Comparison of ENCODE assay signal across 20 cellular contexts in the genomic region with DNA sequence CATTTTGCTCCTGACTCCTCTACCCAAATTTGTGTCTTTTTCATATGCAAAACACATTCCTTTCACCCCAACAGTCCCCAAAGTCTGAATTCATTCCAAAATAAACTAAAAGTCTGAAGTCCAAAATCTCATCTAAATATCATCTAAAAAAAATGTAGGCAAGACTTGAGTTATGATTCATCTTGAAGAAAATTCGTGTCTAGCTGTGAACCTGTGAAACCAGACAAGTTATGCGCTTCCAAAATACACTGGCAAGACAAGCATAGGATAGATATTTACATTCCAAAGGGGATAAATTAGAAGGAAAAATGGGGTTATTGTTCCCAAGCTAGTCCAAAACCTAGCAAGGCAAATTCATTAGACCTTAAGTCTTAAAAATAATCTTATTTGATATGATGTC.
"Had no signal": no experiment of that assay in that cellular context is flagged by ENCODE, and none has a peak within 500 bp of the region (broad histone marks: within the 10 kb centered on the region; RNA-seq: fewer than 3 reads in every experiment).

No MANE protein-coding gene starts in this region.

- ATAC-seq: K562, Panc1, PC-3, SK-N-SH treated with all-trans-retinoic acid at 6 μM for 48 hours had no signal

- DNase-seq: Kasumi-1, MM.1S, NCI-H1105 treated with DMSO at 0.1 percent for 48 hours, NCI-H1436, NCI-H187, NCI-H2029, NCI-H2081 treated with DMSO at 0.1 percent for 48 hours, NCI-H2171, NCI-H226, NCI-H446, NCI-H510A, NCI-H524 treated with DMSO at 0.1 percent for 48 hours, NCI-H69, NCI-H774, PC-3, SHP77, SJCRH30 had no signal

- H3K4me3 ChIP-seq: K562, SJCRH30 had no signal
